ENCODE assay signal across 11 cellular contexts in genomic region chr12:112420740-112421139, GRCh38. TPM values are rescaled to one million over a fixed set of nuclear protein-coding genes. Genes with fewer than 3 reads are reported as not detected.
A peak's percentile ranks its signal among the peaks of the same experiment; 100 is the strongest.
DNase-seq lines count a peak whose midpoint lies in the region; ATAC-seq and TF ChIP-seq lines count a peak whose summit lies in the region.
"Had no signal": no experiment of that assay in that cellular context is flagged by ENCODE, and none has a peak within 500 bp of the region (broad histone marks: within the 10 kb centered on the region; RNA-seq: fewer than 3 reads in every experiment).

No MANE protein-coding gene starts in this region.

- H3K9me3 ChIP-seq in breast epithelium (no peaks in the 10 kb centered on the region), vagina (no peaks in the 10 kb centered on the region)
- H3K9me3 ChIP-seq: BE2C had no signal

- H3K27ac Mint-ChIP-seq in MCF 10A (ENCODE audit: low read depth, unreplicated experiment) (peak overlapping the region; percentile 94), mesothelial cell of epicardium (peak overlapping the region; percentile 88)
- H3K27ac Mint-ChIP-seq in activated T-cell treated with anti-CD3 and anti-CD28 coated beads, Interleukin-2, amount 50 U/mL, for 72 hours = peak overlapping the region; percentile 96

- intact Hi-C loops in MCF 10A (cut with micrococcal nuclease) (no loop called here), breast epithelium (cut with DNase I; ENCODE audit: low total_unique reads) (no loop called here), vagina (cut with DNase I) (no loop called here)

- H3K36me3 Mint-ChIP-seq in MCF 10A (ENCODE audit: insufficient read depth, unreplicated experiment) = peaks cover 23% of the 10 kb centered on the region
- peaks cover 2 to 11% of the 10 kb centered on the region in 2 donors for H3K36me3 Mint-ChIP-seq in activated T-cell treated with anti-CD3 and anti-CD28 coated beads, Interleukin-2, amount 50 U/mL, for 72 hours (ENCODE audit: insufficient read depth in 2 of 2)
- no peaks in the 10 kb centered on the region for H3K36me3 Mint-ChIP-seq in mesothelial cell of epicardium

- TF ChIP-seq CTCF in MCF 10A (IDR thresholded peaks at IDR 0.05; ENCODE audit: unreplicated experiment) = no peak
- TF ChIP-seq CTCF in breast epithelium (IDR thresholded peaks at IDR 0.05) = no peak
- TF ChIP-seq CTCF in mesothelial cell of epicardium (IDR thresholded peaks at IDR 0.05; ENCODE audit: unreplicated experiment) = no peak
- no peak for TF ChIP-seq CTCF in vagina (IDR thresholded peaks at IDR 0.05)

- DNase-seq in MCF 10A (ENCODE audit: unreplicated experiment) (no peak), breast epithelium (ENCODE audit: low spot score in 2 of 2) (no peak), mesothelial cell of epicardium (ENCODE audit: low spot score in 2 of 2, unreplicated experiment in 2 of 2) (no peak), vagina (ENCODE audit: extremely low spot score in 2 of 2) (no peak), islet precursor cell (no peak)
- no peak for DNase-seq in activated T-cell treated with anti-CD3 and anti-CD28 coated beads, Interleukin-2, amount 50 U/mL, for 72 hours
- DNase-seq: BE2C, KG1, SHP77 treated with DMSO at 0.1 percent for 48 hours had no signal

- H3K4me3 ChIP-seq in breast epithelium (no peak overlapping the region), vagina (no peak overlapping the region)

- POLR2A ChIA-PET in MCF 10A (lab: Yijun Ruan, JAX) = no interaction called here

- BruUV-seq in MCF 10A (replicated peaks; lab: Mats Ljungman, UMichigan) = no TSS peak

- H3K4me1 Mint-ChIP-seq in MCF 10A (ENCODE audit: insufficient read depth, unreplicated experiment) (peaks cover 34% of the 10 kb centered on the region), mesothelial cell of epicardium (peaks cover 27% of the 10 kb centered on the region)
- H3K4me1 Mint-ChIP-seq in activated T-cell treated with anti-CD3 and anti-CD28 coated beads, Interleukin-2, amount 50 U/mL, for 72 hours (ENCODE audit: low read depth) = peaks cover 51% of the 10 kb centered on the region

- no peaks in the 10 kb centered on the region for H3K27me3 ChIP-seq in breast epithelium
- H3K27me3 ChIP-seq in vagina = no peaks in the 10 kb centered on the region
- H3K27me3 ChIP-seq: BE2C had no signal

- no peaks in the 10 kb centered on the region for H3K36me3 ChIP-seq in breast epithelium
- no peaks in the 10 kb centered on the region for H3K36me3 ChIP-seq in vagina
- H3K36me3 ChIP-seq: BE2C had no signal

- no peaks in the 10 kb centered on the region for H3K27me3 Mint-ChIP-seq in MCF 10A (ENCODE audit: insufficient read depth, unreplicated experiment)
- no peaks in the 10 kb centered on the region for H3K27me3 Mint-ChIP-seq in activated T-cell treated with anti-CD3 and anti-CD28 coated beads, Interleukin-2, amount 50 U/mL, for 72 hours (ENCODE audit: low read depth)
- H3K27me3 Mint-ChIP-seq in mesothelial cell of epicardium (ENCODE audit: low read depth) = no peaks in the 10 kb centered on the region

- no peaks in the 10 kb centered on the region for H3K9me3 Mint-ChIP-seq in MCF 10A (ENCODE audit: unreplicated experiment)
- no peaks in the 10 kb centered on the region for H3K9me3 Mint-ChIP-seq in activated T-cell treated with anti-CD3 and anti-CD28 coated beads, Interleukin-2, amount 50 U/mL, for 72 hours
- H3K9me3 Mint-ChIP-seq in mesothelial cell of epicardium = no peaks in the 10 kb centered on the region

- CTCF ChIA-PET in MCF 10A (lab: Yijun Ruan, JAX) = interaction anchor here (1.1 kb wide), 1 partner anchor 10 kb away, joined by 5 read pairs; no protein-coding TSS in a partner anchor

- no peaks in the 10 kb centered on the region for H3K4me1 ChIP-seq in breast epithelium
- peaks cover 64% of the 10 kb centered on the region for H3K4me1 ChIP-seq in vagina
- H3K4me1 ChIP-seq: BE2C had no signal

- peak overlapping the region; percentile 90 for H3K4me3 Mint-ChIP-seq in MCF 10A (ENCODE audit: unreplicated experiment)
- H3K4me3 Mint-ChIP-seq in activated T-cell treated with anti-CD3 and anti-CD28 coated beads, Interleukin-2, amount 50 U/mL, for 72 hours = peak overlapping the region; percentile 87 to 90
- H3K4me3 Mint-ChIP-seq in mesothelial cell of epicardium = peak overlapping the region; percentile 89

- H3K27ac ChIP-seq in breast epithelium (peak overlapping the region in 1 of 2 donors; percentile 100), vagina (peak overlapping the region; percentile 99)

- TF ChIP-seq POLR2A in breast epithelium (IDR thresholded peaks at IDR 0.05) (no peak), vagina (IDR thresholded peaks at IDR 0.05) (no peak)

- ATAC-seq in activated T-cell treated with anti-CD3 and anti-CD28 coated beads, Interleukin-2, amount 50 U/mL, for 72 hours (replicated peaks in 1 of 2) = no peak
- ATAC-seq in HG03457 (IDR thresholded peaks at IDR 0.05; ENCODE audit: unreplicated experiment) (no peak), GM21390 (IDR thresholded peaks at IDR 0.05; ENCODE audit: unreplicated experiment) (no peak)

RNA-seq across cellular contexts. Expression of gene PTPN11, which starts 2.0 kb away (rescaled TPM):
- total RNA-seq in MCF 10A (2022) = 148 and 164 TPM in 2 replicates
- 100 to 1,000 TPM in 1 of 3 donors, 10 to 100 TPM in 2; 73.8 to 288 (median 91.4) TPM for total RNA-seq in breast epithelium
- total RNA-seq in activated T-cell treated with anti-CD3 and anti-CD28 coated beads, Interleukin-2, amount 50 U/mL, for 72 hours = 10 to 100 TPM; 92.4 to 93.7 TPM
- 75.6 to 86.3 TPM (median 81.1 TPM) in 3 replicates for total RNA-seq in mesothelial cell of epicardium
- 57.2 TPM for total RNA-seq in vagina

RNA-seq across cellular contexts. Expression of gene RPL6, which starts 11.3 kb away (rescaled TPM):
- total RNA-seq in MCF 10A (2022) = 2,095 and 2,221 TPM in 2 replicates
- total RNA-seq in breast epithelium = 1,000 to 10,000 TPM; 1,571 to 1,840 (median 1,826) TPM
- 1,000 to 10,000 TPM; 1,335 to 1,400 TPM for total RNA-seq in activated T-cell treated with anti-CD3 and anti-CD28 coated beads, Interleukin-2, amount 50 U/mL, for 72 hours
- 1,628 to 1,718 TPM (median 1,717 TPM) in 3 replicates for total RNA-seq in mesothelial cell of epicardium
- total RNA-seq in vagina = 1,081 TPM

RNA-seq across cellular contexts. Expression of gene HECTD4, which starts 38.5 kb away (rescaled TPM):
- 35.2 and 46.7 TPM in 2 replicates for total RNA-seq in MCF 10A (2022)
- 10 to 100 TPM; 37.6 to 57.4 (median 49.5) TPM for total RNA-seq in breast epithelium
- total RNA-seq in activated T-cell treated with anti-CD3 and anti-CD28 coated beads, Interleukin-2, amount 50 U/mL, for 72 hours = 10 to 100 TPM; 39.6 to 43.3 TPM
- 75.4 to 89.8 TPM (median 77.3 TPM) in 3 replicates for total RNA-seq in mesothelial cell of epicardium
- 79.6 TPM for total RNA-seq in vagina
